Comparison of ENCODE assay signal across 2 cellular contexts in the genomic region with DNA sequence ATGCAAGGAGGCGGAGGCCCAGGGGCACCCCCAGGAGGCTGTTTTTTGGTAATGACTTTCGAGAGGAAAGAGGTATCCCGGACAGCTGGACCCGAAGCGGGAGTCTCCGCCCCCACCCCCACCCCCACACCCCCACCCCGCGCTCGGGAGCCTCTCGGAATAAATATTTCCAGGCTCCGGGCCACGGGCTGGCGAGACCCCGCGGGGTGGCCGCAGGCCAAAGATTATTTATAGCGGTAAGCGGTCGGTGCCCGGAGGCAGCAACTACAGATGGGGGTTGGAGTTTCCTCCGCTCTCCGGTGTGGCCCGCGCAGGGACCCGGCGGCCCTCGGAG.
TF ChIP-seq lines count a peak whose summit lies in the region.

No MANE protein-coding gene starts in this region.

TF ChIP-seq in SK-N-SH, 30 proteins besides CTCF, POLR2A, EP300 and RAD21 (continued from another document):
- no peak for TF ChIP-seq ZBTB33 (IDR thresholded peaks at IDR 0.05; ENCODE audit: borderline replicate concordance, low read depth)
- TF ChIP-seq, protein P1, sequence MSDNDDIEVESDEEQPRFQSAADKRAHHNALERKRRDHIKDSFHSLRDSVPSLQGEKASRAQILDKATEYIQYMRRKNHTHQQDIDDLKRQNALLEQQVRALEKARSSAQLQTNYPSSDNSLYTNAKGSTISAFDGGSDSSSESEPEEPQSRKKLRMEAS (IDR thresholded peaks at IDR 0.05; ENCODE audit: low read depth), result no peak
- no peak for TF ChIP-seq CHD2 (IDR thresholded peaks at IDR 0.05; ENCODE audit: low read length, partially characterized antibody)
- TF ChIP-seq FOSL2 (IDR thresholded peaks at IDR 0.05; ENCODE audit: borderline replicate concordance, low read depth), result no peak
- no peak for TF ChIP-seq RFX5 (IDR thresholded peaks at IDR 0.05; ENCODE audit: low read length)
- TF ChIP-seq JUND (IDR thresholded peaks at IDR 0.05), result no peak

TF ChIP-seq in SK-N-SH treated with all-trans-retinoic acid at 6 μM for 48 hours, 23 proteins besides CTCF, POLR2A, EP300 and RAD21 (continued from another document):
- TF ChIP-seq, protein P2, sequence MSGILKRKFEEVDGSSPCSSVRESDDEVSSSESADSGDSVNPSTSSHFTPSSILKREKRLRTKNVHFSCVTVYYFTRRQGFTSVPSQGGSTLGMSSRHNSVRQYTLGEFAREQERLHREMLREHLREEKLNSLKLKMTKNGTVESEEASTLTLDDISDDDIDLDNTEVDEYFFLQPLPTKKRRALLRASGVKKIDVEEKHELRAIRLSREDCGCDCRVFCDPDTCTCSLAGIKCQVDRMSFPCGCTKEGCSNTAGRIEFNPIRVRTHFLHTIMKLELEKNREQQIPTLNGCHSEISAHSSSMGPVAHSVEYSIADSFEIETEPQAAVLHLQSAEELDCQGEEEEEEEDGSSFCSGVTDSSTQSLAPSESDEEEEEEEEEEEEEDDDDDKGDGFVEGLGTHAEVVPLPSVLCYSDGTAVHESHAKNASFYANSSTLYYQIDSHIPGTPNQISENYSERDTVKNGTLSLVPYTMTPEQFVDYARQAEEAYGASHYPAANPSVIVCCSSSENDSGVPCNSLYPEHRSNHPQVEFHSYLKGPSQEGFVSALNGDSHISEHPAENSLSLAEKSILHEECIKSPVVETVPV (CRISPR knock-in tag; IDR thresholded peaks at IDR 0.05), result no peak
- no peak for TF ChIP-seq POU6F1 (CRISPR knock-in tag; IDR thresholded peaks at IDR 0.05; ENCODE audit: borderline replicate concordance, low read depth)
- no peak for TF ChIP-seq GLIS3 (CRISPR knock-in tag; IDR thresholded peaks at IDR 0.05)
- no peak for TF ChIP-seq PPARA (CRISPR knock-in tag; IDR thresholded peaks at IDR 0.05; ENCODE audit: borderline replicate concordance)
- TF ChIP-seq ZNF8 (CRISPR knock-in tag; IDR thresholded peaks at IDR 0.05), result no peak
